Comparison of ENCODE assay signal across 15 cellular contexts in the genomic region with DNA sequence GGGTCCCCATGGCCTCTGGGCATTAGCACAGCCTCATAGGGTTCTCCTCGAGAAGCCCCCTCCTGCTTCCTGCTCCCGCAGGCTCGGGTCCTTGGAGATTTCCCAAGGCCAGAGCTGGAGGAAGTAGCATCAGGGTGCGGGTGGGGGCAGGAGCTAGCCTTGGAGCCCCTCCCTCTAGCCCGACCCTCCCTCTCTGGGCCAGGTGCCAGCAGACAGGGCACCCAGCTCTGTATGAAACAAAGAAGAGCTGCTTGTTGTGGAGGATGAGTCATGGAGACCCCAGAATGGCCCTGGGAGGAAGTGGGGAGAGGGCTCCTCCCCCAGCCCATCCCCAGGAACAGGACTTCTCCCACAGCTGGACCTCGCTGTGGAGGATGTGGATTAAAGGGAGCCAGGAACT. TPM values are rescaled to one million over a fixed set of nuclear protein-coding genes. Genes with fewer than 3 reads are reported as not detected.
DNase-seq lines count a peak whose midpoint lies in the region; ATAC-seq and TF ChIP-seq lines count a peak whose summit lies in the region.
"Had no signal": no experiment of that assay in that cellular context is flagged by ENCODE, and none has a peak within 500 bp of the region (broad histone marks: within the 10 kb centered on the region; RNA-seq: fewer than 3 reads in every experiment).

No MANE protein-coding gene starts in this region.

- H3K9ac ChIP-seq in SK-N-SH (no peak overlapping the region), endodermal cell (ENCODE audit: extremely low read depth, low read length, poor library complexity, severe bottlenecking) (no peak overlapping the region)

- H3K9me3 ChIP-seq in SK-N-SH (no peaks in the 10 kb centered on the region), uterus (no peaks in the 10 kb centered on the region), endodermal cell (ENCODE audit: control insufficient read depth, low read length) (no peaks in the 10 kb centered on the region)
- H3K9me3 ChIP-seq: neutrophil, suprapubic skin had no signal

- ATAC-seq in SK-N-SH treated with all-trans-retinoic acid at 6 μM for 48 hours (no peak), WTC11 (peak; percentile 13; the same call in 1 of the 2 replicates)
- ATAC-seq: K562 had no signal

- H3K4me1 Mint-ChIP-seq in WTC11 (peaks cover 47% of the 10 kb centered on the region), endodermal cell (peaks cover 29% of the 10 kb centered on the region)
- H3K4me1 Mint-ChIP-seq: central memory CD8-positive, alpha-beta T cell had no signal

- no peaks in the 10 kb centered on the region for H3K27me3 ChIP-seq in SK-N-SH (ENCODE audit: insufficient read depth)
- no peaks in the 10 kb centered on the region for H3K27me3 ChIP-seq in uterus
- no peaks in the 10 kb centered on the region for H3K27me3 ChIP-seq in endodermal cell (ENCODE audit: control insufficient read depth, insufficient read depth, low read length, poor library complexity, severe bottlenecking)
- H3K27me3 ChIP-seq: neutrophil, suprapubic skin had no signal

- 89% methylated on average over 1 of the region's 6 CpGs for WGBS in SK-N-SH (ENCODE audit: low lambda C conversion rate)
- WGBS in endodermal cell (ENCODE audit: insufficient coverage in 1 of 2, insufficient read length in 1 of 2), 2 experiments = 64% methylated on average over 3 to 6 of the region's 6 CpGs

- no peak for TF ChIP-seq EP300 in SK-N-SH (IDR thresholded peaks at IDR 0.05; ENCODE audit: borderline replicate concordance in 1 of 2, low read depth in 1 of 2, low read length in 1 of 2)

- TF ChIP-seq POLR2A in uterus (IDR thresholded peaks at IDR 0.05) = no peak

- H3K79me2 ChIP-seq in SK-N-SH (ENCODE audit: insufficient read depth) = no peaks in the 10 kb centered on the region

- H3K36me3 ChIP-seq in SK-N-SH (replicated peaks in 1 of 2; ENCODE audit: control insufficient read depth in 1 of 2, insufficient read depth in 2 of 2, low read length in 1 of 2) (no peaks in the 10 kb centered on the region), uterus (no peaks in the 10 kb centered on the region), endodermal cell (ENCODE audit: control insufficient read depth, insufficient read depth, low read length) (no peaks in the 10 kb centered on the region)
- H3K36me3 ChIP-seq: neutrophil, suprapubic skin had no signal

- H3K27ac ChIP-seq in SK-N-SH (ENCODE audit: low read depth in 2 of 2, low read length in 1 of 2) (peak overlapping the region in 1 of 2 experiments; percentile 44; a peak in 1 of 4 replicates), uterus (peak overlapping the region; percentile 12 to 42), endodermal cell (ENCODE audit: low read depth, low read length) (no peak overlapping the region)
- H3K27ac ChIP-seq: neutrophil, suprapubic skin had no signal

- DNase-seq in SK-N-SH (peak; percentile 60), NCI-H1092 (lab: John Stamatoyannopoulos, UW) (peak; percentile 22), WTC11 (ENCODE audit: low spot score) (no peak), uterus (no peak), endodermal cell (no peak), MV-4-11 (lab: John Stamatoyannopoulos, UW) (no peak)
- DNase-seq: effector CD4-positive, alpha-beta T cell; GOT3; NCI-H226; T-helper 1 cell had no signal

- H3F3A ChIP-seq in SK-N-SH (replicated peaks; ENCODE audit: insufficient read depth) = no peaks in the 10 kb centered on the region

- POLR2A ChIA-PET in SK-N-SH (lab: Yijun Ruan, JAX) = interaction anchor here (0.6 kb wide), 1 partner anchor 152 kb away, joined by 3 read pairs; no protein-coding TSS in a partner anchor
- POLR2A ChIA-PET in WTC11 (lab: Charles Lee) = no interaction called here

- H3K27me3 Mint-ChIP-seq in WTC11 (ENCODE audit: low read depth) = peaks cover 39% of the 10 kb centered on the region
- H3K27me3 Mint-ChIP-seq in endodermal cell (ENCODE audit: insufficient read depth) = peaks cover 16% of the 10 kb centered on the region
- H3K27me3 Mint-ChIP-seq: central memory CD8-positive, alpha-beta T cell had no signal

- no peaks in the 10 kb centered on the region for H3K9me2 ChIP-seq in SK-N-SH

- H3K27ac Mint-ChIP-seq in WTC11 = no peak overlapping the region
- H3K27ac Mint-ChIP-seq in endodermal cell = no peak overlapping the region

- H3K36me3 Mint-ChIP-seq in WTC11 (no peaks in the 10 kb centered on the region), endodermal cell (ENCODE audit: low read depth) (no peaks in the 10 kb centered on the region)

- no peak overlapping the region for H2AFZ ChIP-seq in SK-N-SH (ENCODE audit: low read depth)

- peak overlapping the region; percentile 44; the same call in 1 of the 2 replicates for H3K4me2 ChIP-seq in SK-N-SH

- CTCF ChIA-PET in SK-N-SH (lab: Yijun Ruan, JAX) (interaction anchor here (1.5 kb wide), 1 partner anchor 29 kb away, joined by 5 read pairs; the partner anchor contains the start of gene EPHB3), WTC11 (lab: Charles Lee) (interaction anchor here (1.4 kb wide), 1 partner anchor 30 kb away, joined by 7 read pairs; the partner anchor contains the start of gene EPHB3)

- H3K9me3 Mint-ChIP-seq in WTC11 = no peaks in the 10 kb centered on the region
- H3K9me3 Mint-ChIP-seq in endodermal cell = no peaks in the 10 kb centered on the region
- H3K9me3 Mint-ChIP-seq: central memory CD8-positive, alpha-beta T cell had no signal

- H3K4me1 ChIP-seq in SK-N-SH (ENCODE audit: control insufficient read depth in 1 of 2, insufficient read depth in 2 of 2, low read depth in 1 of 2, low read length in 1 of 2) = peaks cover 7 to 46% of the 10 kb centered on the region in 2 experiments; a peak in 2 of 4 replicates
- peaks cover 0 to 10% of the 10 kb centered on the region in 2 donors for H3K4me1 ChIP-seq in uterus
- peaks cover 16% of the 10 kb centered on the region for H3K4me1 ChIP-seq in endodermal cell (ENCODE audit: control insufficient read depth, insufficient read depth, low read length)

- no peak overlapping the region for H3K4me3 ChIP-seq in SK-N-SH (ENCODE audit: low read depth in 2 of 2, low read length in 1 of 2)
- no peak overlapping the region for H3K4me3 ChIP-seq in uterus
- no peak overlapping the region for H3K4me3 ChIP-seq in endodermal cell (ENCODE audit: low read length)
- H3K4me3 ChIP-seq: K562, suprapubic skin had no signal

- H3K4me3 Mint-ChIP-seq in WTC11 = no peak overlapping the region
- no peak overlapping the region for H3K4me3 Mint-ChIP-seq in endodermal cell
- H3K4me3 Mint-ChIP-seq: central memory CD8-positive, alpha-beta T cell had no signal

- H4K20me1 ChIP-seq in SK-N-SH (ENCODE audit: insufficient read depth) = no peaks in the 10 kb centered on the region

- intact Hi-C loops in uterus (cut with DNase I; ENCODE audit: low total_unique reads) = no loop called here

- no peak for TF ChIP-seq RAD21 in SK-N-SH (IDR thresholded peaks at IDR 0.05; ENCODE audit: low read length)

- TF ChIP-seq CTCF in SK-N-SH (IDR thresholded peaks at IDR 0.05) (no peak), WTC11 (IDR thresholded peaks at IDR 0.05) (no peak), uterus (IDR thresholded peaks at IDR 0.05) (no peak), endodermal cell (conservative IDR thresholded peaks at IDR 0.05) (no peak)

TF ChIP-seq in SK-N-SH, 30 proteins besides CTCF, POLR2A, EP300 and RAD21:
- TF ChIP-seq FOSL2 (IDR thresholded peaks at IDR 0.05; ENCODE audit: borderline replicate concordance, low read depth) = no peak
- TF ChIP-seq SMC3 (IDR thresholded peaks at IDR 0.05; ENCODE audit: low read depth, low read length) = no peak
- no peak for TF ChIP-seq SIN3A (IDR thresholded peaks at IDR 0.05; ENCODE audit: borderline replicate concordance, low read depth, low read length)
- no peak for TF ChIP-seq NFIC (IDR thresholded peaks at IDR 0.05; ENCODE audit: borderline replicate concordance)
- TF ChIP-seq FOXJ3 (CRISPR knock-in tag; IDR thresholded peaks at IDR 0.05) = no peak
- no peak for TF ChIP-seq GABPA (IDR thresholded peaks at IDR 0.05; ENCODE audit: low read depth)
- TF ChIP-seq CHD2 (IDR thresholded peaks at IDR 0.05; ENCODE audit: low read length, partially characterized antibody) = no peak
TF ChIP-seq in SK-N-SH: peak in this region for 0.

TF ChIP-seq in SK-N-SH treated with all-trans-retinoic acid at 6 μM for 48 hours, 23 proteins besides CTCF, POLR2A, EP300 and RAD21 (continues in another document):
- no peak for TF ChIP-seq ARNTL (CRISPR knock-in tag; IDR thresholded peaks at IDR 0.05; ENCODE audit: borderline replicate concordance, low read depth)

TF ChIP-seq in WTC11, 78 proteins besides CTCF, POLR2A, EP300 and RAD21 (continues in another document):
- TF ChIP-seq, protein P1, sequence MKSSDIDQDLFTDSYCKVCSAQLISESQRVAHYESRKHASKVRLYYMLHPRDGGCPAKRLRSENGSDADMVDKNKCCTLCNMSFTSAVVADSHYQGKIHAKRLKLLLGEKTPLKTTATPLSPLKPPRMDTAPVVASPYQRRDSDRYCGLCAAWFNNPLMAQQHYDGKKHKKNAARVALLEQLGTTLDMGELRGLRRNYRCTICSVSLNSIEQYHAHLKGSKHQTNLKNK (CRISPR knock-in tag; IDR thresholded peaks at IDR 0.05) = no peak
- TF ChIP-seq MAX (CRISPR knock-in tag; IDR thresholded peaks at IDR 0.05) (no peak), FOXP4 (CRISPR knock-in tag; IDR thresholded peaks at IDR 0.05) (no peak), FOXJ3 (CRISPR knock-in tag; IDR thresholded peaks at IDR 0.05; ENCODE audit: borderline replicate concordance) (no peak)

RNA-seq across cellular contexts. Expression of gene EPHB3, which starts 29.2 kb away (rescaled TPM):
- 2.1 and 4.2 TPM in 2 replicates for polyA plus RNA-seq in SK-N-SH (2012; rRNA removed)
- polyA plus RNA-seq in SK-N-SH (2012; cell fraction: cytosol; rRNA removed) = 1.5 and 2.0 TPM in 2 replicates
- polyA plus RNA-seq in SK-N-SH (2012; cell fraction: nucleus; rRNA removed) = 10.0 and 14.1 TPM in 2 replicates
- 5.3 to 11.4 TPM (median 6.3 TPM) in 3 replicates for total RNA-seq in WTC11 (2021)
- total RNA-seq in uterus = 10 to 100 TPM in 2 of 4 donors, 1 to 10 TPM in 2; 2.0 to 70.2 (median 19.7) TPM
- 10 to 100 TPM; 32.7 to 36.9 TPM for total RNA-seq in endodermal cell
- polyA plus RNA-seq in endodermal cell (2013, experiment 1 of 2) = 22.3 TPM
- polyA plus RNA-seq in endodermal cell (2013, experiment 2 of 2) = 23.5 TPM
- total RNA-seq: K562 had no signal
- polyA plus RNA-seq: K562 had no signal

Comparison
In these comparisons a context has a peak if more than half of its experiments do, and no peak if none do; other contexts are left out.
1. DNase-seq: peak in SK-N-SH (single experiment) and NCI-H1092 (single experiment); none in WTC11 (single experiment), uterus (0 of 2), endodermal cell (single experiment) and MV-4-11 (single experiment).